17 cellular contexts compared by ENCODE assay signal in the genomic region with DNA sequence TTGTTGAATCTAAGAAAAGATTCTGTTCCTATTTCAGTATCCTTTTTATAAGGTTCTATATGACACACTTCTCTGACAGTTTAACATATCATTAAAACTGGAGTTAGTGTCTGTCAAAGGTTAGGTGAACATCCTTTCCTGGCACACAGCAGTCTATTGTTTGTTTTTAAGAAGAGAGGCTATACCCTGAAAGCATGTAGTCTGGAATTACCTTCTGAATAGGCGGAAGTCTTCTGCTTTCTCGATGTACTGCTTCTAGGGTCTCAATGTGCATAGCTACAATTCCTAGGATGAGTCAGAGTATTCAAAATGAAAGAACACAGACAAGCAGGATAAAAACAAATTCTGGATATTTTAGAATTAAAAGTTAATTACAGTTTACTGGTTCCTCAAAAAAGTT.
"Had no signal": no experiment of that assay in that cellular context is flagged by ENCODE, and none has a peak within 500 bp of the region (broad histone marks: within the 10 kb centered on the region; RNA-seq: fewer than 3 reads in every experiment).

No MANE protein-coding gene starts in this region.

- H3K4me3 Mint-ChIP-seq: activated B cell treated with CpG ODN at 0.5 μM for 24 hours; activated CD4-positive, alpha-beta T cell treated with anti-CD3 and anti-CD28 coated beads, Interleukin-2, amount 10 ng/mL, durations not matched to agents 7 days and 5 days; activated naive CD4-positive, alpha-beta T cell treated with anti-CD3 and anti-CD28 coated beads, Interleukin-2, amount 10 ng/mL, durations not matched to agents 7 days and 5 days; activated T-helper 17 cell treated with anti-CD3 and anti-CD28 coated beads, Interleukin-2, amount 50 U/mL, for 72 hours; neural crest cell; T-helper 17 cell had no signal

- DNase-seq: activated B cell treated with CpG ODN at 0.5 μM for 24 hours; activated CD4-positive, alpha-beta T cell treated with anti-CD3 and anti-CD28 coated beads, Interleukin-2, amount 10 ng/mL, durations not matched to agents 7 days and 5 days; activated naive CD4-positive, alpha-beta T cell treated with anti-CD3 and anti-CD28 coated beads, Interleukin-2, amount 10 ng/mL, durations not matched to agents 7 days and 5 days; activated T-cell treated with anti-CD3 and anti-CD28 coated beads for 4 hours; adrenal gland; cerebellar nuclear complex; foreskin melanocyte; heart left ventricle; islet precursor cell; left lung; pancreas; small intestine; T-helper 17 cell; tibial artery; uterus had no signal

- H3K27me3 Mint-ChIP-seq: activated B cell treated with CpG ODN at 0.5 μM for 24 hours; activated CD4-positive, alpha-beta T cell treated with anti-CD3 and anti-CD28 coated beads, Interleukin-2, amount 10 ng/mL, durations not matched to agents 7 days and 5 days; activated naive CD4-positive, alpha-beta T cell treated with anti-CD3 and anti-CD28 coated beads, Interleukin-2, amount 10 ng/mL, durations not matched to agents 7 days and 5 days; activated T-helper 17 cell treated with anti-CD3 and anti-CD28 coated beads, Interleukin-2, amount 50 U/mL, for 72 hours; T-helper 17 cell had no signal

- H3K4me1 Mint-ChIP-seq: activated T-helper 17 cell treated with anti-CD3 and anti-CD28 coated beads, Interleukin-2, amount 50 U/mL, for 72 hours had no signal

- H3K4me1 ChIP-seq: tibial artery, uterus had no signal

- H3K27ac Mint-ChIP-seq: activated B cell treated with CpG ODN at 0.5 μM for 24 hours; activated CD4-positive, alpha-beta T cell treated with anti-CD3 and anti-CD28 coated beads, Interleukin-2, amount 10 ng/mL, durations not matched to agents 7 days and 5 days; activated naive CD4-positive, alpha-beta T cell treated with anti-CD3 and anti-CD28 coated beads, Interleukin-2, amount 10 ng/mL, durations not matched to agents 7 days and 5 days; activated T-helper 17 cell treated with anti-CD3 and anti-CD28 coated beads, Interleukin-2, amount 50 U/mL, for 72 hours; T-helper 17 cell had no signal

- H3K9me3 Mint-ChIP-seq: activated B cell treated with CpG ODN at 0.5 μM for 24 hours; activated CD4-positive, alpha-beta T cell treated with anti-CD3 and anti-CD28 coated beads, Interleukin-2, amount 10 ng/mL, durations not matched to agents 7 days and 5 days; activated naive CD4-positive, alpha-beta T cell treated with anti-CD3 and anti-CD28 coated beads, Interleukin-2, amount 10 ng/mL, durations not matched to agents 7 days and 5 days; activated T-helper 17 cell treated with anti-CD3 and anti-CD28 coated beads, Interleukin-2, amount 50 U/mL, for 72 hours; neural crest cell had no signal

- ATAC-seq: activated T-helper 17 cell treated with anti-CD3 and anti-CD28 coated beads, Interleukin-2, amount 50 U/mL, for 72 hours; heart left ventricle; left lung; pancreas; T-helper 17 cell had no signal

- H3K27ac ChIP-seq: adrenal gland, left lung, pancreas, tibial artery, uterus had no signal

- H3K9me3 ChIP-seq: adrenal gland, heart left ventricle, left lung, pancreas, tibial artery, uterus had no signal

- H3K27me3 ChIP-seq: adrenal gland, heart left ventricle, left lung, pancreas, tibial artery, uterus had no signal

- H3K4me3 ChIP-seq: adrenal gland, heart left ventricle, left lung, pancreas, tibial artery, uterus had no signal

- H3K36me3 ChIP-seq: uterus had no signal

- H3K36me3 Mint-ChIP-seq: activated naive CD4-positive, alpha-beta T cell treated with anti-CD3 and anti-CD28 coated beads, Interleukin-2, amount 10 ng/mL, durations not matched to agents 7 days and 5 days had no signal
